In genomic region chr19:28044477-28044876, GRCh38 we compare ENCODE assay signal across 21 cellular contexts.
"Had no signal": no experiment of that assay in that cellular context is flagged by ENCODE, and none has a peak within 500 bp of the region (broad histone marks: within the 10 kb centered on the region; RNA-seq: fewer than 3 reads in every experiment).

No MANE protein-coding gene starts in this region.

- H3K27ac ChIP-seq: colonic mucosa, coronary artery, dorsolateral prefrontal cortex, epithelial cell of prostate, esophagus squamous epithelium, foreskin keratinocyte, gastrocnemius medialis, gastroesophageal sphincter, heart left ventricle, heart right ventricle had no signal

- H3K4me1 ChIP-seq: colonic mucosa, esophagus squamous epithelium, foreskin keratinocyte, gastrocnemius medialis, gastroesophageal sphincter, heart left ventricle, heart right ventricle had no signal

- H3K4me3 ChIP-seq: colonic mucosa, coronary artery, dorsolateral prefrontal cortex, esophagus squamous epithelium, gastrocnemius medialis, gastroesophageal sphincter, heart left ventricle, heart right ventricle had no signal

- H3K27me3 ChIP-seq: colonic mucosa, esophagus squamous epithelium, foreskin keratinocyte, gastrocnemius medialis, gastroesophageal sphincter, heart right ventricle had no signal

- H3K36me3 ChIP-seq: colonic mucosa, esophagus squamous epithelium, gastrocnemius medialis, gastroesophageal sphincter, heart left ventricle, heart right ventricle had no signal

- DNase-seq: colonic mucosa; cortex of kidney; dermis blood vessel endothelial cell; dorsolateral prefrontal cortex; effector CD4-positive, alpha-beta T cell; effector CD8-positive, alpha-beta T cell; effector memory CD4-positive, alpha-beta T cell; effector memory CD8-positive, alpha-beta T cell; endodermal cell; erythroblast; esophagus squamous epithelium; foreskin fibroblast; foreskin keratinocyte; foreskin melanocyte; gastrocnemius medialis; glutamatergic neuron; heart left ventricle; heart right ventricle had no signal

- H3K9me3 ChIP-seq: colonic mucosa, gastrocnemius medialis, gastroesophageal sphincter had no signal
